In genomic region chr14:63394432-63394831, GRCh38 we compare ENCODE assay signal across 22 cellular contexts.
"Had no signal": no experiment of that assay in that cellular context is flagged by ENCODE, and none has a peak within 500 bp of the region (broad histone marks: within the 10 kb centered on the region; RNA-seq: fewer than 3 reads in every experiment).

No MANE protein-coding gene starts in this region.

- H3K27me3 ChIP-seq: colonic mucosa, heart left ventricle, spleen, testis, tibial nerve, upper lobe of right lung had no signal

- H3K4me1 ChIP-seq: colonic mucosa, heart left ventricle, parathyroid adenoma, psoas muscle, spleen, testis, upper lobe of right lung had no signal

- ATAC-seq: heart left ventricle; left lobe of liver; naive thymus-derived CD4-positive, alpha-beta T cell; psoas muscle; sciatic nerve; stimulated activated naive B cell treated with anti-CD40 and anti-IgM and Interleukin-4, amounts not matched to agents 10 μg/mL and 1 μg/mL and 100 μg/mL, for 72 hours; stimulated activated naive CD8-positive, alpha-beta T cell treated with anti-CD3 and anti-CD28 coated beads, Interleukin-15, amount 100 ng/mL, for 72 hours; upper lobe of right lung had no signal

- DNase-seq: cerebellar nuclear complex; colonic mucosa; dermis blood vessel endothelial cell; heart left ventricle; hippocampal formation; islet precursor cell; naive thymus-derived CD4-positive, alpha-beta T cell; psoas muscle; retina; spleen; stimulated activated CD4-positive, alpha-beta T cell treated with anti-CD3 and anti-CD28 coated beads, Interleukin-15, amount 100 ng/mL, for 24 hours; stimulated activated CD4-positive, alpha-beta T cell treated with anti-CD3 and anti-CD28 coated beads, Interleukin-1b, Interleukin-23, amount 100 ng/mL, for 48 hours; stimulated activated CD4-positive, alpha-beta T cell treated with anti-CD3 and anti-CD28 coated beads, Interleukin-4, amount 100 ng/mL, for 24 hours; stimulated activated naive B cell treated with anti-CD40 and anti-IgM and Interleukin-4, amounts not matched to agents 10 μg/mL and 1 μg/mL and 100 μg/mL, for 72 hours; stimulated activated naive CD8-positive, alpha-beta T cell treated with anti-CD3 and anti-CD28 coated beads, Interleukin-15, amount 100 ng/mL, for 72 hours; testis; upper lobe of right lung had no signal

- H3K4me3 Mint-ChIP-seq: naive thymus-derived CD4-positive, alpha-beta T cell; stimulated activated naive B cell treated with anti-CD40 and anti-IgM and Interleukin-4, amounts not matched to agents 10 μg/mL and 1 μg/mL and 100 μg/mL, for 72 hours; stimulated activated naive CD8-positive, alpha-beta T cell treated with anti-CD3 and anti-CD28 coated beads, Interleukin-15, amount 100 ng/mL, for 72 hours had no signal

- H3K9me3 Mint-ChIP-seq: stimulated activated naive CD8-positive, alpha-beta T cell treated with anti-CD3 and anti-CD28 coated beads, Interleukin-15, amount 100 ng/mL, for 72 hours had no signal

- H3K9ac ChIP-seq: parathyroid adenoma had no signal

- FAIRE-seq: frontal cortex had no signal

- H3K4me3 ChIP-seq: colonic mucosa, heart left ventricle, psoas muscle, spleen, testis, tibial nerve, upper lobe of right lung had no signal

- H3K27ac ChIP-seq: colonic mucosa, heart left ventricle, parathyroid adenoma, psoas muscle, spleen, testis, tibial nerve, upper lobe of right lung had no signal

- H3K79me2 ChIP-seq: parathyroid adenoma had no signal

- H3K9me3 ChIP-seq: colonic mucosa, heart left ventricle, psoas muscle, spleen, testis, tibial nerve, upper lobe of right lung had no signal

- H3K27me3 Mint-ChIP-seq: naive thymus-derived CD4-positive, alpha-beta T cell; stimulated activated naive B cell treated with anti-CD40 and anti-IgM and Interleukin-4, amounts not matched to agents 10 μg/mL and 1 μg/mL and 100 μg/mL, for 72 hours; stimulated activated naive CD8-positive, alpha-beta T cell treated with anti-CD3 and anti-CD28 coated beads, Interleukin-15, amount 100 ng/mL, for 72 hours had no signal

- H2AFZ ChIP-seq: parathyroid adenoma had no signal
